Comparison of ENCODE assay signal across 8 cellular contexts in genomic region chr9:127801955-127802575, GRCh38. TPM values are rescaled to one million over a fixed set of nuclear protein-coding genes. Genes with fewer than 3 reads are reported as not detected.
DNase-seq lines count a peak whose midpoint lies in the region; ATAC-seq and TF ChIP-seq lines count a peak whose summit lies in the region.

No MANE protein-coding gene starts in this region.

- H3K4me3 ChIP-seq in SJSA1 = peak overlapping the region; percentile 91
- H3K4me3 ChIP-seq in fibroblast of lung (replicated peaks in 1 of 4; ENCODE audit: control extremely low read depth in 1 of 4, insufficient read depth in 1 of 4, low read depth in 3 of 4, low read length in 4 of 4) = peak overlapping the region; percentile 35 to 95 (median 46)
- H3K4me3 ChIP-seq in retinal pigment epithelial cell (ENCODE audit: low read length) = peak overlapping the region; percentile 52

- DNase-seq in activated CD4-positive, alpha-beta T cell treated with anti-CD3 and anti-CD28 coated beads for 36 hours = no peak
- DNase-seq in activated CD4-positive, alpha-beta T cell treated with anti-CD3 and anti-CD28 coated beads for 4 hours = no peak
- DNase-seq in SJSA1 (ENCODE audit: low read depth in 1 of 2, low spot score in 2 of 2) = no peak
- peak in 1 of 2 donors; percentile 57 for DNase-seq in fibroblast of lung (ENCODE audit: low read depth in 2 of 2)
- DNase-seq in retinal pigment epithelial cell (ENCODE audit: low read depth) = no peak
- no peak for DNase-seq in epidermal melanocyte (ENCODE audit: insufficient read length, low spot score)
- no peak for DNase-seq in cerebellar nuclear complex (lab: John Stamatoyannopoulos, UW)
- DNase-seq in NCI-H1694 (lab: John Stamatoyannopoulos, UW) = no peak

- H3K36me3 ChIP-seq in SJSA1 = peaks cover 31% of the 10 kb centered on the region
- H3K36me3 ChIP-seq in fibroblast of lung (ENCODE audit: control insufficient read depth, insufficient read depth, low read length) = peaks cover 4% of the 10 kb centered on the region

- no peaks in the 10 kb centered on the region for H4K20me1 ChIP-seq in fibroblast of lung (ENCODE audit: control insufficient read depth, extremely low read depth, insufficient read depth, low read length)

- peak overlapping the region; percentile 50 for H2AFZ ChIP-seq in fibroblast of lung (ENCODE audit: low read length)

- peak overlapping the region; percentile 11 for H3K9ac ChIP-seq in fibroblast of lung (ENCODE audit: insufficient read depth, low read length)

- no peaks in the 10 kb centered on the region for H3K27me3 Mint-ChIP-seq in activated CD4-positive, alpha-beta T cell treated with anti-CD3 and anti-CD28 coated beads for 36 hours

- H3K4me2 ChIP-seq in fibroblast of lung (ENCODE audit: extremely low read depth, insufficient read depth, low read length) = peak overlapping the region; percentile 89

- H3K36me3 Mint-ChIP-seq in activated CD4-positive, alpha-beta T cell treated with anti-CD3 and anti-CD28 coated beads for 36 hours (ENCODE audit: low read depth) = peaks cover 14% of the 10 kb centered on the region

- H3K27ac ChIP-seq in SJSA1 (no peak overlapping the region), fibroblast of lung (ENCODE audit: insufficient read depth, low read length) (peak overlapping the region; percentile 75)

- TF ChIP-seq CTCF in fibroblast of lung (conservative IDR thresholded peaks at IDR 0.05 in 1 of 2, IDR thresholded peaks at IDR 0.05 in 1 of 2; ENCODE audit: low read depth in 1 of 2, low read length in 2 of 2) (no peak), retinal pigment epithelial cell (conservative IDR thresholded peaks at IDR 0.05; ENCODE audit: low read depth, low read length) (no peak)

- POLR2A ChIA-PET in activated CD4-positive, alpha-beta T cell treated with anti-CD3 and anti-CD28 coated beads for 36 hours (lab: Charles Lee) = interaction anchor here (0.6 to 1.9 kb wide), 3 partner anchors 9 to 233 kb away, joined by 3 to 5 read pairs (median 3); no protein-coding TSS in a partner anchor

- H3K9me3 ChIP-seq in SJSA1 (replicated peaks) = no peaks in the 10 kb centered on the region
- H3K9me3 ChIP-seq in fibroblast of lung (ENCODE audit: control insufficient read depth, insufficient read depth, low read depth, low read length) = no peaks in the 10 kb centered on the region

- H3K4me1 ChIP-seq in SJSA1 (replicated peaks) = peaks cover 23% of the 10 kb centered on the region
- H3K4me1 ChIP-seq in fibroblast of lung (ENCODE audit: control insufficient read depth, extremely low read depth, insufficient read depth, low read length) = peaks cover 13% of the 10 kb centered on the region

- H3K4me1 Mint-ChIP-seq in activated CD4-positive, alpha-beta T cell treated with anti-CD3 and anti-CD28 coated beads for 36 hours = peaks cover 32% of the 10 kb centered on the region

- peak overlapping the region; percentile 98 for H3K4me3 Mint-ChIP-seq in activated CD4-positive, alpha-beta T cell treated with anti-CD3 and anti-CD28 coated beads for 36 hours

- intact Hi-C loops in activated CD4-positive, alpha-beta T cell treated with anti-CD3 and anti-CD28 coated beads for 36 hours (cut with DNase I, micrococcal nuclease) = loop anchor here (1.0 to 5.0 kb wide), 11 partner anchors 16 to 654 kb away; partner anchors contain the start of genes CDK9 (in 2 of the 2), ST6GALNAC4 (in 2 of the 2), ODF2 (in 1 of the 2) and PTRH1 (in 1 of the 2)

- peak overlapping the region; percentile 69 for H3K27ac Mint-ChIP-seq in activated CD4-positive, alpha-beta T cell treated with anti-CD3 and anti-CD28 coated beads for 36 hours

- no peaks in the 10 kb centered on the region for H3K9me3 Mint-ChIP-seq in activated CD4-positive, alpha-beta T cell treated with anti-CD3 and anti-CD28 coated beads for 36 hours (ENCODE audit: low read depth)

- H3K79me2 ChIP-seq in fibroblast of lung (ENCODE audit: control insufficient read depth, insufficient read depth, low read length) = peaks cover 21% of the 10 kb centered on the region

- no peak for ATAC-seq in activated CD4-positive, alpha-beta T cell treated with anti-CD3 and anti-CD28 coated beads for 36 hours

- no peaks in the 10 kb centered on the region for H3K27me3 ChIP-seq in SJSA1 (replicated peaks)
- H3K27me3 ChIP-seq in fibroblast of lung (ENCODE audit: control insufficient read depth, insufficient read depth, low read length) = no peaks in the 10 kb centered on the region

- CTCF ChIA-PET in activated CD4-positive, alpha-beta T cell treated with anti-CD3 and anti-CD28 coated beads for 36 hours (lab: Charles Lee) = interaction anchor here (0.6 to 1.1 kb wide), 5 partner anchors 13 to 68 kb away, joined by 3 to 5 read pairs (median 4); partner anchors contain the start of genes CDK9 and TOR2A

RNA-seq across cellular contexts. Expression of gene FPGS, which starts 0.6 kb away (rescaled TPM):
- total RNA-seq in activated CD4-positive, alpha-beta T cell treated with anti-CD3 and anti-CD28 coated beads for 36 hours = 10 to 100 TPM; 71.9 to 80.4 TPM
- 49.0 and 70.0 TPM in 2 replicates for total RNA-seq in SJSA1 (2014; rRNA removed; shearing (Covaris generic))
- total RNA-seq in fibroblast of lung = 58.6 and 77.0 TPM in 2 replicates
- polyA plus RNA-seq in fibroblast of lung = 42.4 and 43.2 TPM in 2 replicates
- 56.1 and 62.0 TPM in 2 replicates for polyA plus RNA-seq in fibroblast of lung (2012)
- polyA minus RNA-seq in fibroblast of lung (ENCODE audit: low replicate concordance) = 131 and 189 TPM in 2 replicates

RNA-seq across cellular contexts. Expression of gene CDK9, which starts 16.2 kb away (rescaled TPM):
- 10 to 100 TPM; 63.8 to 80.4 TPM for total RNA-seq in activated CD4-positive, alpha-beta T cell treated with anti-CD3 and anti-CD28 coated beads for 36 hours
- 16.8 and 21.4 TPM in 2 replicates for total RNA-seq in SJSA1 (2014; rRNA removed; shearing (Covaris generic))
- 49.6 and 54.8 TPM in 2 replicates for total RNA-seq in fibroblast of lung
- polyA plus RNA-seq in fibroblast of lung = 76.6 and 82.2 TPM in 2 replicates
- polyA plus RNA-seq in fibroblast of lung (2012) = 55.0 and 55.3 TPM in 2 replicates
- polyA minus RNA-seq in fibroblast of lung (ENCODE audit: low replicate concordance) = 48.6 and 85.8 TPM in 2 replicates

RNA-seq across cellular contexts. Expression of gene SH2D3C, which starts 23.6 kb away (rescaled TPM):
- 10 to 100 TPM; 30.3 to 35.2 TPM for total RNA-seq in activated CD4-positive, alpha-beta T cell treated with anti-CD3 and anti-CD28 coated beads for 36 hours
- not detected in 2 replicates for total RNA-seq in SJSA1 (2014; rRNA removed; shearing (Covaris generic))
- 0.26 TPM in 1 of 2 replicates, not detected in the other for total RNA-seq in fibroblast of lung
- 1.2 TPM in 1 of 2 replicates, not detected in the other for polyA plus RNA-seq in fibroblast of lung
- polyA plus RNA-seq in fibroblast of lung (2012) = 2.2 TPM in 1 of 2 replicates, not detected in the other
- polyA minus RNA-seq in fibroblast of lung (ENCODE audit: low replicate concordance) = 4.4 TPM in 1 of 2 replicates, not detected in the other

RNA-seq across cellular contexts. Expression of gene ENG, which starts 52.4 kb away (rescaled TPM):
- 10 to 100 TPM; 13.9 to 15.2 TPM for total RNA-seq in activated CD4-positive, alpha-beta T cell treated with anti-CD3 and anti-CD28 coated beads for 36 hours
- total RNA-seq in SJSA1 (2014; rRNA removed; shearing (Covaris generic)) = 6.8 and 8.7 TPM in 2 replicates
- total RNA-seq in fibroblast of lung = 11.8 and 30.4 TPM in 2 replicates
- polyA plus RNA-seq in fibroblast of lung = 59.0 and 62.7 TPM in 2 replicates
- polyA plus RNA-seq in fibroblast of lung (2012) = 207 and 223 TPM in 2 replicates
- polyA minus RNA-seq in fibroblast of lung (ENCODE audit: low replicate concordance) = 246 and 253 TPM in 2 replicates

Comparison
In these comparisons a context has a peak if more than half of its experiments do, and no peak if none do; other contexts are left out.
1. RNA of gene SH2D3C, which starts 23.6 kb away (total RNA-seq): 30.3 to 35.2 TPM in activated CD4-positive, alpha-beta T cell treated with anti-CD3 and anti-CD28 coated beads for 36 hours; not detected in SJSA1 and 0.26 TPM in fibroblast of lung; every median in the first group is over 10 times any median in the second.
2. Peak in every context shown above with its lines, with median percentiles within 50 percentile points of each other: H3K4me3 ChIP-seq.